In the genomic region with DNA sequence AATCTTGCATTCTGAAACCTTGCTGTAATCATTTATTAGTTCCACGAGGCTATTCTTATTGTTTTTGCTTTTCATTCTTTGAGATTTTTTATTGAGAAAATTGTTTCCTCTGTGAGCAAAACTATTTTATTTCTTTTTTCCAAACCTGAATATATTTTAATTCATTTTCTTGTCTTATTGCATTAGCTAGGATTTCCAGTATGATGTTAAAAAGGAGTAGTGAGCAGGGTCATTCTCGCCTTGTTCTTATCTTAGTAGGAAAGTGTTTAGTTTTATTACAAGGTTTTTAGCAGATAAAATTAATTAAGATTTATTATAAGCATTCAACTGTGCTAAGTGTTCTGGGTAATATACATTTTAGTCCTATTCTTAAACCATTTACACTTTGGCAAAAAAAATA, we compare ENCODE assay signal across 39 cellular contexts.
"Had no signal": no experiment of that assay in that cellular context is flagged by ENCODE, and none has a peak within 500 bp of the region (broad histone marks: within the 10 kb centered on the region; RNA-seq: fewer than 3 reads in every experiment).

No MANE protein-coding gene starts in this region.

- H3K36me3 ChIP-seq: adrenal gland, ascending aorta, brain microvascular endothelial cell, breast epithelium, cardiac muscle cell had no signal

- H3K4me1 Mint-ChIP-seq: activated naive CD4-positive, alpha-beta T cell treated with anti-CD3 and anti-CD28 coated beads, Interleukin-2, amount 10 ng/mL, durations not matched to agents 7 days and 5 days; activated T-helper 17 cell treated with anti-CD3 and anti-CD28 coated beads, Interleukin-2, amount 50 U/mL, for 72 hours had no signal

- H3K4me1 ChIP-seq: adrenal gland, body of pancreas, breast epithelium had no signal

- H3K27ac Mint-ChIP-seq: activated naive CD4-positive, alpha-beta T cell treated with anti-CD3 and anti-CD28 coated beads for 36 hours; activated naive CD4-positive, alpha-beta T cell treated with anti-CD3 and anti-CD28 coated beads, Interleukin-2, amount 10 ng/mL, durations not matched to agents 7 days and 5 days; activated naive CD4-positive, alpha-beta T cell treated with anti-CD3 and anti-CD28 coated beads, Interleukin-2, amount 50 U/mL, for 24 hours; activated naive CD4-positive, alpha-beta T cell treated with anti-CD3 and anti-CD28 coated beads, Interleukin-2, amount 50 U/mL, for 72 hours; activated naive CD8-positive, alpha-beta T cell; activated naive CD8-positive, alpha-beta T cell treated with anti-CD3 and anti-CD28 coated beads for 36 hours; activated naive CD8-positive, alpha-beta T cell treated with anti-CD3 and anti-CD28 coated beads, Interleukin-2, amount 10 ng/mL, durations not matched to agents 7 days and 5 days; activated naive CD8-positive, alpha-beta T cell treated with anti-CD3 and anti-CD28 coated beads, Interleukin-2, amount 50 U/mL, for 24 hours; activated T-cell treated with anti-CD3 and anti-CD28 coated beads, Interleukin-2, amount 50 U/mL, for 24 hours; activated T-cell treated with anti-CD3 and anti-CD28 coated beads, Interleukin-2, amount 50 U/mL, for 72 hours; activated T-helper 1 cell treated with anti-CD3 and anti-CD28 coated beads, Interleukin-12 subunit alpha, Interleukin-12 subunit beta, Interleukin-2, Interleukin-4 antibody, amounts not matched to agents 30 ng/mL and 10 ng/mL and 1 ng/mL, durations not matched to agents 14 hours and 24 hours and 36 hours; activated T-helper 17 cell treated with anti-CD3 and anti-CD28 coated beads, Interleukin-2, amount 50 U/mL, for 72 hours; activated T-helper 2 cell treated with anti-CD3 and anti-CD28 coated beads, Interferon-gamma antibody, Interleukin-2, Interleukin-4, amounts not matched to agents 10 μg/mL and 5 μg/mL and 100 μg/mL, durations not matched to agents 14 hours and 24 hours and 36 hours; brain had no signal

- H3K36me3 Mint-ChIP-seq: brain had no signal

- ATAC-seq: activated naive CD4-positive, alpha-beta T cell treated with anti-CD3 and anti-CD28 coated beads, Interleukin-2, amount 50 U/mL, for 72 hours; activated naive CD8-positive, alpha-beta T cell treated with anti-CD3 and anti-CD28 coated beads, Interleukin-2, amount 50 U/mL, for 24 hours; activated T-cell treated with anti-CD3 and anti-CD28 coated beads, Interleukin-2, amount 50 U/mL, for 4 hours; activated T-cell treated with anti-CD3 and anti-CD28 coated beads, Interleukin-2, amount 50 U/mL, for 72 hours; activated T-helper 17 cell treated with anti-CD3 and anti-CD28 coated beads, Interleukin-2, amount 50 U/mL, for 72 hours; body of pancreas had no signal

- H3K4me3 Mint-ChIP-seq: activated naive CD4-positive, alpha-beta T cell treated with anti-CD3 and anti-CD28 coated beads for 36 hours; activated naive CD4-positive, alpha-beta T cell treated with anti-CD3 and anti-CD28 coated beads, Interleukin-2, amount 10 ng/mL, durations not matched to agents 7 days and 5 days; activated naive CD4-positive, alpha-beta T cell treated with anti-CD3 and anti-CD28 coated beads, Interleukin-2, amount 50 U/mL, for 24 hours; activated naive CD8-positive, alpha-beta T cell; activated naive CD8-positive, alpha-beta T cell treated with anti-CD3 and anti-CD28 coated beads for 36 hours; activated naive CD8-positive, alpha-beta T cell treated with anti-CD3 and anti-CD28 coated beads, Interleukin-2, amount 10 ng/mL, durations not matched to agents 7 days and 5 days; activated naive CD8-positive, alpha-beta T cell treated with anti-CD3 and anti-CD28 coated beads, Interleukin-2, amount 50 U/mL, for 24 hours; activated T-cell treated with anti-CD3 and anti-CD28 coated beads, Interleukin-2, amount 50 U/mL, for 24 hours; activated T-cell treated with anti-CD3 and anti-CD28 coated beads, Interleukin-2, amount 50 U/mL, for 4 hours; activated T-cell treated with anti-CD3 and anti-CD28 coated beads, Interleukin-2, amount 50 U/mL, for 72 hours; activated T-helper 1 cell treated with anti-CD3 and anti-CD28 coated beads, Interleukin-12 subunit alpha, Interleukin-12 subunit beta, Interleukin-2, Interleukin-4 antibody, amounts not matched to agents 30 ng/mL and 10 ng/mL and 1 ng/mL, durations not matched to agents 14 hours and 24 hours and 36 hours; activated T-helper 17 cell treated with anti-CD3 and anti-CD28 coated beads, Interleukin-2, amount 50 U/mL, for 72 hours; brain had no signal

- H3K27me3 ChIP-seq: adrenal gland, ascending aorta, body of pancreas, brain microvascular endothelial cell, breast epithelium, cardiac muscle cell had no signal

- H3K27ac ChIP-seq: adrenal gland, ascending aorta, body of pancreas, brain microvascular endothelial cell, breast epithelium, cardiac muscle cell had no signal

- DNase-seq: activated effector memory CD4-positive, alpha-beta T cell treated with anti-CD3 and anti-CD28 coated beads, Interleukin-2, amount 50 U/mL, for 16 hours; activated effector memory CD4-positive, alpha-beta T cell treated with Interleukin-2 at 50 U/mL for 16 hours; activated gamma-delta T cell; activated gamma-delta T cell treated with Interleukin-2 at 50 U/mL for 16 hours; activated naive CD4-positive, alpha-beta T cell; activated naive CD4-positive, alpha-beta T cell treated with anti-CD3 and anti-CD28 coated beads for 36 hours; activated naive CD4-positive, alpha-beta T cell treated with anti-CD3 and anti-CD28 coated beads, Interleukin-2, amount 10 ng/mL, durations not matched to agents 7 days and 5 days; activated naive CD4-positive, alpha-beta T cell treated with anti-CD3 and anti-CD28 coated beads, Interleukin-2, amount 50 U/mL, for 16 hours; activated naive CD4-positive, alpha-beta T cell treated with Interleukin-2 at 50 U/mL for 16 hours; activated naive CD8-positive, alpha-beta T cell treated with anti-CD3 and anti-CD28 coated beads for 36 hours; activated naive CD8-positive, alpha-beta T cell treated with anti-CD3 and anti-CD28 coated beads, Interleukin-2, amount 10 ng/mL, durations not matched to agents 7 days and 5 days; activated naive CD8-positive, alpha-beta T cell treated with anti-CD3 and anti-CD28 coated beads, Interleukin-2, amount 50 U/mL, for 24 hours; activated T-cell treated with anti-CD3 and anti-CD28 coated beads, Interleukin-2, amount 50 U/mL, for 1 hour; activated T-cell treated with anti-CD3 and anti-CD28 coated beads, Interleukin-2, amount 50 U/mL, for 24 hours; activated T-cell treated with anti-CD3 and anti-CD28 coated beads, Interleukin-2, amount 50 U/mL, for 4 hours; activated T-cell treated with anti-CD3 and anti-CD28 coated beads, Interleukin-2, amount 50 U/mL, for 48 hours; activated T-cell treated with anti-CD3 and anti-CD28 coated beads, Interleukin-2, amount 50 U/mL, for 72 hours; adrenal gland; amniotic stem cell; amygdala; anterior cingulate cortex; aorta; body of pancreas; brain microvascular endothelial cell; caudate nucleus; central memory CD4-positive, alpha-beta T cell; cerebellar nuclear complex had no signal

- H3K9me3 ChIP-seq: adrenal gland, body of pancreas, breast epithelium had no signal

- H3K4me3 ChIP-seq: adrenal gland, ascending aorta, body of pancreas, breast epithelium, cardiac muscle cell had no signal

- H3K27me3 Mint-ChIP-seq: activated naive CD4-positive, alpha-beta T cell treated with anti-CD3 and anti-CD28 coated beads, Interleukin-2, amount 50 U/mL, for 24 hours; activated naive CD8-positive, alpha-beta T cell; activated naive CD8-positive, alpha-beta T cell treated with anti-CD3 and anti-CD28 coated beads, Interleukin-2, amount 10 ng/mL, durations not matched to agents 7 days and 5 days; activated naive CD8-positive, alpha-beta T cell treated with anti-CD3 and anti-CD28 coated beads, Interleukin-2, amount 50 U/mL, for 24 hours; activated T-cell treated with anti-CD3 and anti-CD28 coated beads, Interleukin-2, amount 50 U/mL, for 24 hours; activated T-helper 17 cell treated with anti-CD3 and anti-CD28 coated beads, Interleukin-2, amount 50 U/mL, for 72 hours; brain had no signal

- FAIRE-seq: astrocyte, bronchial epithelial cell had no signal
